In the genomic region with DNA sequence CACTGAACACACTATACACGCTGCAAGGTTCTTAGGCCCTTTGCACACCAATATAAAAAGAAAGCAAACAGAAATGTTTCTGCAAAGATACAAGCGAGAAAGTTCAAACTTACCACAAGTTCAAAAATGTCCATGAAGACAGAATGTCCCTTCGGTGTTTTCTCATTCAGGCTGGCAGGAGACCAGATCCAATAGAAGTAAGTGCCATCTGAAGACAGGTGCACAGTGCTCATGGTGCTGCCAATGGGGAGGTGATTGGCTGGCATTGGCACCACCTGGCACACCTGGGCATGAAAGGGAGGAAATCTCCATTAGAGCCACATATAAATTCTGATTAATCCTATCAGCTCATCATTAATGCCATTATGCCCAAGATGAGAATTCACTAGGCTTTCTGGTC, we compare ENCODE assay signal across 19 cellular contexts.
DNase-seq lines count a peak whose midpoint lies in the region; ATAC-seq and TF ChIP-seq lines count a peak whose summit lies in the region.
"Had no signal": no experiment of that assay in that cellular context is flagged by ENCODE, and none has a peak within 500 bp of the region (broad histone marks: within the 10 kb centered on the region; RNA-seq: fewer than 3 reads in every experiment).

No MANE protein-coding gene starts in this region.

- H3K27ac ChIP-seq in body of pancreas, result no peak overlapping the region
- H3K27ac ChIP-seq in CD4-positive, alpha-beta memory T cell (ENCODE audit: low read depth, low read length), result no peak overlapping the region
- H3K27ac ChIP-seq: 22Rv1 had no signal

- H3K4me1 ChIP-seq in body of pancreas, result peaks cover 9% of the 10 kb centered on the region
- peaks cover 9% of the 10 kb centered on the region for H3K4me1 ChIP-seq in CD4-positive, alpha-beta memory T cell (ENCODE audit: insufficient read depth, low read length)

- peaks cover 12% of the 10 kb centered on the region for H3K4me1 Mint-ChIP-seq in stimulated activated effector memory CD8-positive, alpha-beta T cell treated with anti-CD3 and anti-CD28 coated beads, Interleukin-12 subunit alpha, Interleukin-12 subunit beta, amount 100 ng/mL, for 72 hours
- peaks cover 3 to 10% (median 8%) of the 10 kb centered on the region in 4 donors for H3K4me1 Mint-ChIP-seq in CD4-positive, alpha-beta memory T cell

- H3K36me3 Mint-ChIP-seq in stimulated activated effector memory CD8-positive, alpha-beta T cell treated with anti-CD3 and anti-CD28 coated beads, Interleukin-12 subunit alpha, Interleukin-12 subunit beta, amount 100 ng/mL, for 72 hours, result peaks cover 62% of the 10 kb centered on the region
- H3K36me3 Mint-ChIP-seq in CD4-positive, alpha-beta memory T cell, result peaks cover 44 to 56% of the 10 kb centered on the region in 2 donors

- no peaks in the 10 kb centered on the region for H3K36me3 ChIP-seq in body of pancreas (replicated peaks in 1 of 2; ENCODE audit: insufficient read depth in 1 of 2, low read depth in 2 of 2)
- H3K36me3 ChIP-seq in CD4-positive, alpha-beta memory T cell (ENCODE audit: insufficient read depth, low read length), result peaks cover 18% of the 10 kb centered on the region

- POLR2A ChIA-PET in CD4-positive, alpha-beta memory T cell (lab: Charles Lee; ENCODE audit: partially characterized antibody), result no interaction called here

- no peak for TF ChIP-seq POLR2A in body of pancreas (IDR thresholded peaks at IDR 0.05)

- CTCF ChIA-PET in CD4-positive, alpha-beta memory T cell (lab: Charles Lee; ENCODE audit: partially characterized antibody), result interaction anchor here (1.3 kb wide), 1 partner anchor 17 kb away, joined by 3 read pairs; no protein-coding TSS in a partner anchor

- no peak overlapping the region for H3K4me3 Mint-ChIP-seq in stimulated activated effector memory CD8-positive, alpha-beta T cell treated with anti-CD3 and anti-CD28 coated beads, Interleukin-12 subunit alpha, Interleukin-12 subunit beta, amount 100 ng/mL, for 72 hours
- H3K4me3 Mint-ChIP-seq in CD4-positive, alpha-beta memory T cell, result no peak overlapping the region
- H3K4me3 Mint-ChIP-seq: H9 had no signal

- H3K9me3 Mint-ChIP-seq in stimulated activated effector memory CD8-positive, alpha-beta T cell treated with anti-CD3 and anti-CD28 coated beads, Interleukin-12 subunit alpha, Interleukin-12 subunit beta, amount 100 ng/mL, for 72 hours, result no peaks in the 10 kb centered on the region
- no peaks in the 10 kb centered on the region for H3K9me3 Mint-ChIP-seq in CD4-positive, alpha-beta memory T cell
- H3K9me3 Mint-ChIP-seq: H9 had no signal

- H3K27me3 ChIP-seq in body of pancreas, result no peaks in the 10 kb centered on the region
- no peaks in the 10 kb centered on the region for H3K27me3 ChIP-seq in CD4-positive, alpha-beta memory T cell (ENCODE audit: insufficient read depth, low read length)

- TF ChIP-seq CTCF in body of pancreas (IDR thresholded peaks at IDR 0.05), result no peak

- DNase-seq in NCI-H2196 (lab: John Stamatoyannopoulos, UW; ENCODE audit: unreplicated experiment) (peak; percentile 38), NCI-H2196 treated with DMSO at 0.1 percent for 48 hours (lab: John Stamatoyannopoulos, UW; ENCODE audit: unreplicated experiment) (no peak), body of pancreas (peak; percentile 31 to 63 (median 48)), left colon (no peak), H4 (ENCODE audit: low spot score) (no peak)
- no peak for DNase-seq in stimulated activated effector memory CD8-positive, alpha-beta T cell treated with anti-CD3 and anti-CD28 coated beads, Interleukin-12 subunit alpha, Interleukin-12 subunit beta, amount 100 ng/mL, for 72 hours (ENCODE audit: low spot score in 2 of 2)
- no peak for DNase-seq in CD4-positive, alpha-beta memory T cell
- no peak for DNase-seq in activated naive CD4-positive, alpha-beta T cell treated with anti-CD3 and anti-CD28 coated beads, Interleukin-2, amount 50 U/mL, for 16 hours
- DNase-seq: AML-193, GDM1, H9, MV-4-11, NCI-H1436, NCI-H2171 treated with DMSO at 0.1 percent for 48 hours, NCI-H748 treated with DMSO at 0.1 percent for 48 hours, SHP77 had no signal

- H3K27ac Mint-ChIP-seq in stimulated activated effector memory CD8-positive, alpha-beta T cell treated with anti-CD3 and anti-CD28 coated beads, Interleukin-12 subunit alpha, Interleukin-12 subunit beta, amount 100 ng/mL, for 72 hours, result peak overlapping the region; percentile 16
- peak overlapping the region in 1 of 7 donors; percentile 20 for H3K27ac Mint-ChIP-seq in CD4-positive, alpha-beta memory T cell

- 34 to 39% methylated on average over 3 of the region's 3 CpGs for WGBS in body of pancreas, 2 donors

- H3K27me3 Mint-ChIP-seq in CD4-positive, alpha-beta memory T cell, result no peaks in the 10 kb centered on the region

- ATAC-seq in body of pancreas (no peak), left colon (peak; percentile 46)
- no peak for ATAC-seq in stimulated activated effector memory CD8-positive, alpha-beta T cell treated with anti-CD3 and anti-CD28 coated beads, Interleukin-12 subunit alpha, Interleukin-12 subunit beta, amount 100 ng/mL, for 72 hours
- ATAC-seq: K562 had no signal

- intact Hi-C loops in body of pancreas (cut with DNase I), result no loop called here
- intact Hi-C loops in left colon (cut with DNase I, micrococcal nuclease), result no loop called here
- intact Hi-C loops in CD4-positive, alpha-beta memory T cell (cut with micrococcal nuclease), result no loop called here

- H3K9me3 ChIP-seq in body of pancreas, result no peaks in the 10 kb centered on the region
- no peaks in the 10 kb centered on the region for H3K9me3 ChIP-seq in CD4-positive, alpha-beta memory T cell (ENCODE audit: control insufficient read depth in 1 of 2, low read length in 2 of 2)

- H3K4me3 ChIP-seq in body of pancreas, result no peak overlapping the region
- H3K4me3 ChIP-seq in CD4-positive, alpha-beta memory T cell (ENCODE audit: low read length in 2 of 2), result no peak overlapping the region
- H3K4me3 ChIP-seq: K562, SK-N-MC had no signal

Comparison
In these comparisons a context has a peak if more than half of its experiments do, and no peak if none do; other contexts are left out.
1. DNase-seq: peak in NCI-H2196 (single experiment) and body of pancreas (4 of 4); none in NCI-H2196 treated with DMSO at 0.1 percent for 48 hours (single experiment), left colon (0 of 2), stimulated activated effector memory CD8-positive, alpha-beta T cell treated with anti-CD3 and anti-CD28 coated beads, Interleukin-12 subunit alpha, Interleukin-12 subunit beta, amount 100 ng/mL, for 72 hours (0 of 2), CD4-positive, alpha-beta memory T cell (0 of 5), H4 (single experiment) and activated naive CD4-positive, alpha-beta T cell treated with anti-CD3 and anti-CD28 coated beads, Interleukin-2, amount 50 U/mL, for 16 hours (single experiment).